Comparison of ENCODE assay signal across 2 cellular contexts in the genomic region with DNA sequence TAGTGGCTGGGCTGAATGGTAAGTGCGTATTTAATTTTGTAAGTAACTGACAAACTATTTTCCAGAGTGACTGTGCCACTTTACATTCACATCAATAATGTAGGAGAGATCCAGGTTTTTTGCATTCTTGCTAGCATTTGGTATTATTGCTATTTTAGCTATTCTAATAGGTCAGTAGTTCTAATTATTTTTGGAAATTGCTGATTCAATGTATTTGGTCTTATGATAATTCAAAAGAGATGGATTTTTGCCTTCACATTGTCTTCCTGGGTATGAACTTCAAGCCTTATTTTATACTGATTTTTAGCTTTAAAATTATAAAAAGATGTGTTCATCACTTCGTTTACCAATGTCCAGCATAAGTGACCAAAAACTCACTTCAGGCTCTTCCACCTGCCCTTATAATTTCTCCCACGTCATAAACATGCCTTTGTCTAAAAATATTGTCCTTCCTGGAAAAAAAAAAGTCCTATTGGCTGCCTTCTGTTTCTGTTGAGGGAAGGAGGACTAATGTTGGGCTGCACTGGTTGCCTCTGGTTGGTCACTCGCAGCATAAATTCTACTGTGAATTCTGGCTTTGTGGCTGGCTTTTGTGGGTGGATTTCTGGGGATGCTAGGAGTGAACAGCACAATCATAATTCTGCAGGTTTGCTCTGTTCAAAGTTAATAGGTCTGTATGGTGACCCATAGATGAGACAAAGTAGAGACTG.
TF ChIP-seq lines count a peak whose summit lies in the region.

No MANE protein-coding gene starts in this region.

TF ChIP-seq in SK-N-SH, 30 proteins besides CTCF, POLR2A, EP300 and RAD21 (continued from another document):
- TF ChIP-seq, protein P1, sequence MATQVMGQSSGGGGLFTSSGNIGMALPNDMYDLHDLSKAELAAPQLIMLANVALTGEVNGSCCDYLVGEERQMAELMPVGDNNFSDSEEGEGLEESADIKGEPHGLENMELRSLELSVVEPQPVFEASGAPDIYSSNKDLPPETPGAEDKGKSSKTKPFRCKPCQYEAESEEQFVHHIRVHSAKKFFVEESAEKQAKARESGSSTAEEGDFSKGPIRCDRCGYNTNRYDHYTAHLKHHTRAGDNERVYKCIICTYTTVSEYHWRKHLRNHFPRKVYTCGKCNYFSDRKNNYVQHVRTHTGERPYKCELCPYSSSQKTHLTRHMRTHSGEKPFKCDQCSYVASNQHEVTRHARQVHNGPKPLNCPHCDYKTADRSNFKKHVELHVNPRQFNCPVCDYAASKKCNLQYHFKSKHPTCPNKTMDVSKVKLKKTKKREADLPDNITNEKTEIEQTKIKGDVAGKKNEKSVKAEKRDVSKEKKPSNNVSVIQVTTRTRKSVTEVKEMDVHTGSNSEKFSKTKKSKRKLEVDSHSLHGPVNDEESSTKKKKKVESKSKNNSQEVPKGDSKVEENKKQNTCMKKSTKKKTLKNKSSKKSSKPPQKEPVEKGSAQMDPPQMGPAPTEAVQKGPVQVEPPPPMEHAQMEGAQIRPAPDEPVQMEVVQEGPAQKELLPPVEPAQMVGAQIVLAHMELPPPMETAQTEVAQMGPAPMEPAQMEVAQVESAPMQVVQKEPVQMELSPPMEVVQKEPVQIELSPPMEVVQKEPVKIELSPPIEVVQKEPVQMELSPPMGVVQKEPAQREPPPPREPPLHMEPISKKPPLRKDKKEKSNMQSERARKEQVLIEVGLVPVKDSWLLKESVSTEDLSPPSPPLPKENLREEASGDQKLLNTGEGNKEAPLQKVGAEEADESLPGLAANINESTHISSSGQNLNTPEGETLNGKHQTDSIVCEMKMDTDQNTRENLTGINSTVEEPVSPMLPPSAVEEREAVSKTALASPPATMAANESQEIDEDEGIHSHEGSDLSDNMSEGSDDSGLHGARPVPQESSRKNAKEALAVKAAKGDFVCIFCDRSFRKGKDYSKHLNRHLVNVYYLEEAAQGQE (IDR thresholded peaks at IDR 0.05; ENCODE audit: low read depth, low read length), result no peak
- no peak for TF ChIP-seq CHD2 (IDR thresholded peaks at IDR 0.05; ENCODE audit: low read length, partially characterized antibody)
- no peak for TF ChIP-seq TAF1 (IDR thresholded peaks at IDR 0.05; ENCODE audit: borderline replicate concordance, low read depth, low read length)
- no peak for TF ChIP-seq POLR2AphosphoS5 (IDR thresholded peaks at IDR 0.05; ENCODE audit: low read depth, low read length)
- TF ChIP-seq FOSL2 (IDR thresholded peaks at IDR 0.05; ENCODE audit: borderline replicate concordance, low read depth), result no peak

TF ChIP-seq in GM23338, 12 proteins besides CTCF, POLR2A, EP300 and RAD21 (continued from another document):
- TF ChIP-seq, protein P2, sequence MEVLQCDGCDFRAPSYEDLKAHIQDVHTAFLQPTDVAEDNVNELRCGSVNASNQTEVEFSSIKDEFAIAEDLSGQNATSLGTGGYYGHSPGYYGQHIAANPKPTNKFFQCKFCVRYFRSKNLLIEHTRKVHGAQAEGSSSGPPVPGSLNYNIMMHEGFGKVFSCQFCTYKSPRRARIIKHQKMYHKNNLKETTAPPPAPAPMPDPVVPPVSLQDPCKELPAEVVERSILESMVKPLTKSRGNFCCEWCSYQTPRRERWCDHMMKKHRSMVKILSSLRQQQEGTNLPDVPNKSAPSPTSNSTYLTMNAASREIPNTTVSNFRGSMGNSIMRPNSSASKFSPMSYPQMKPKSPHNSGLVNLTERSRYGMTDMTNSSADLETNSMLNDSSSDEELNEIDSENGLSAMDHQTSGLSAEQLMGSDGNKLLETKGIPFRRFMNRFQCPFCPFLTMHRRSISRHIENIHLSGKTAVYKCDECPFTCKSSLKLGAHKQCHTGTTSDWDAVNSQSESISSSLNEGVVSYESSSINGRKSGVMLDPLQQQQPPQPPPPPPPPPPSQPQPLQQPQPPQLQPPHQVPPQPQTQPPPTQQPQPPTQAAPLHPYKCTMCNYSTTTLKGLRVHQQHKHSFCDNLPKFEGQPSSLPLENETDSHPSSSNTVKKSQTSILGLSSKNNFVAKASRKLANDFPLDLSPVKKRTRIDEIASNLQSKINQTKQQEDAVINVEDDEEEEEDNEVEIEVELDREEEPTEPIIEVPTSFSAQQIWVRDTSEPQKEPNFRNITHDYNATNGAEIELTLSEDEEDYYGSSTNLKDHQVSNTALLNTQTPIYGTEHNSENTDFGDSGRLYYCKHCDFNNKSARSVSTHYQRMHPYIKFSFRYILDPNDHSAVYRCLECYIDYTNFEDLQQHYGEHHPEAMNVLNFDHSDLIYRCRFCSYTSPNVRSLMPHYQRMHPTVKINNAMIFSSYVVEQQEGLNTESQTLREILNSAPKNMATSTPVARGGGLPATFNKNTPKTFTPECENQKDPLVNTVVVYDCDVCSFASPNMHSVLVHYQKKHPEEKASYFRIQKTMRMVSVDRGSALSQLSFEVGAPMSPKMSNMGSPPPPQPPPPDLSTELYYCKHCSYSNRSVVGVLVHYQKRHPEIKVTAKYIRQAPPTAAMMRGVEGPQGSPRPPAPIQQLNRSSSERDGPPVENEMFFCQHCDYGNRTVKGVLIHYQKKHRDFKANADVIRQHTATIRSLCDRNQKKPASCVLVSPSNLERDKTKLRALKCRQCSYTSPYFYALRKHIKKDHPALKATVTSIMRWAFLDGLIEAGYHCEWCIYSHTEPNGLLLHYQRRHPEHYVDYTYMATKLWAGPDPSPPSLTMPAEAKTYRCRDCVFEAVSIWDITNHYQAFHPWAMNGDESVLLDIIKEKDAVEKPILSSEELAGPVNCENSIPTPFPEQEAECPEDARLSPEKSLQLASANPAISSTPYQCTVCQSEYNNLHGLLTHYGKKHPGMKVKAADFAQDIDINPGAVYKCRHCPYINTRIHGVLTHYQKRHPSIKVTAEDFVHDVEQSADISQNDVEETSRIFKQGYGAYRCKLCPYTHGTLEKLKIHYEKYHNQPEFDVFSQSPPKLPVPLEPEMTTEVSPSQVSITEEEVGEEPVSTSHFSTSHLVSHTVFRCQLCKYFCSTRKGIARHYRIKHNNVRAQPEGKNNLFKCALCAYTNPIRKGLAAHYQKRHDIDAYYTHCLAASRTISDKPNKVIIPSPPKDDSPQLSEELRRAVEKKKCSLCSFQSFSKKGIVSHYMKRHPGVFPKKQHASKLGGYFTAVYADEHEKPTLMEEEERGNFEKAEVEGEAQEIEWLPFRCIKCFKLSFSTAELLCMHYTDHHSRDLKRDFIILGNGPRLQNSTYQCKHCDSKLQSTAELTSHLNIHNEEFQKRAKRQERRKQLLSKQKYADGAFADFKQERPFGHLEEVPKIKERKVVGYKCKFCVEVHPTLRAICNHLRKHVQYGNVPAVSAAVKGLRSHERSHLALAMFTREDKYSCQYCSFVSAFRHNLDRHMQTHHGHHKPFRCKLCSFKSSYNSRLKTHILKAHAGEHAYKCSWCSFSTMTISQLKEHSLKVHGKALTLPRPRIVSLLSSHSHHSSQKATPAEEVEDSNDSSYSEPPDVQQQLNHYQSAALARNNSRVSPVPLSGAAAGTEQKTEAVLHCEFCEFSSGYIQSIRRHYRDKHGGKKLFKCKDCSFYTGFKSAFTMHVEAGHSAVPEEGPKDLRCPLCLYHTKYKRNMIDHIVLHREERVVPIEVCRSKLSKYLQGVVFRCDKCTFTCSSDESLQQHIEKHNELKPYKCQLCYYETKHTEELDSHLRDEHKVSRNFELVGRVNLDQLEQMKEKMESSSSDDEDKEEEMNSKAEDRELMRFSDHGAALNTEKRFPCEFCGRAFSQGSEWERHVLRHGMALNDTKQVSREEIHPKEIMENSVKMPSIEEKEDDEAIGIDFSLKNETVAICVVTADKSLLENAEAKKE (CRISPR knock-in tag; IDR thresholded peaks at IDR 0.05), result no peak
